1 cellular context compared by ENCODE assay signal in the genomic region with DNA sequence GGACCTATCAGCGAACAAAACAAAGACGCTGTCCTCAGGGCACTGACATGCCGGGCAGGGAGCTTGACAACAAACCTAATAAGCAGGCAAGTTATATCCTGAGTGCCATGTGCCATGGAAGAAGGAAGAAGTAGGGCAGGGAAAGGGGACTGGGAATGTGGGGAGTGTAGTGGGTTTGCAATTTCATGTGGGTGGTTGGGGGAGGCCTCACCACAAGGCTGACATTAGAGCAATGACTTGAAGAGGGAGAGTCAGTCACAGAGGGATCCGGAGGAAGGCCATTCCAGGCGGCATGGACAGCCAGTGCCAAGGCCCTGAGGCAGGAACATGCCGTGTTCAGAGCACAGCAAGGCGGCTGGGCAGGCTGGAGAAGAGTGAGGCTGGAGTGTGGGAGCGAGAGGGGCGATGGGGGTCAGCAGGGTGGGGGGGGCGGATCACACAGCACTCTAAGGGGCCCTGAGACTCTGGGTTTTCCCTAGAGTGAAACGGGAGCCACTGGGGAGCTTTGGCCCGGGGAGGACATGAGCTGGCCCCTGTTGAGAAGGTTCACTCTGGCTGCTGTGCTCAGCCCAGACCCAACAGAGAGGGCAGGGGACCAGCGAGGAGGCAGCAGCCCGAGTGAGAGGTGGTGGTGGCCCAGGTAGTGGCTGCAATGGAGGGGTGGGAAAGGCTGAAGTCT.
TF ChIP-seq lines count a peak whose summit lies in the region.

No MANE protein-coding gene starts in this region.

TF ChIP-seq in HEK293, 187 proteins besides CTCF, POLR2A, EP300 and RAD21:
- TF ChIP-seq SP7 (tag by site-specific recombination; IDR thresholded peaks at IDR 0.05) (no peak), ZBTB48 (tag by site-specific recombination; IDR thresholded peaks at IDR 0.05) (no peak), ZFHX2 (tag by site-specific recombination; conservative IDR thresholded peaks at IDR 0.05) (peak; percentile 81), ZNF623 (tag by site-specific recombination; IDR thresholded peaks at IDR 0.05) (peak; percentile 65), ZNF529 (tag by site-specific recombination; IDR thresholded peaks at IDR 0.05; ENCODE audit: insufficient replicate concordance) (no peak), EGR2 (tag by site-specific recombination; IDR thresholded peaks at IDR 0.05; ENCODE audit: low read depth) (peak; percentile 76), ZNF561 (tag by site-specific recombination; IDR thresholded peaks at IDR 0.05; ENCODE audit: borderline replicate concordance) (no peak)
- TF ChIP-seq, protein P1, sequence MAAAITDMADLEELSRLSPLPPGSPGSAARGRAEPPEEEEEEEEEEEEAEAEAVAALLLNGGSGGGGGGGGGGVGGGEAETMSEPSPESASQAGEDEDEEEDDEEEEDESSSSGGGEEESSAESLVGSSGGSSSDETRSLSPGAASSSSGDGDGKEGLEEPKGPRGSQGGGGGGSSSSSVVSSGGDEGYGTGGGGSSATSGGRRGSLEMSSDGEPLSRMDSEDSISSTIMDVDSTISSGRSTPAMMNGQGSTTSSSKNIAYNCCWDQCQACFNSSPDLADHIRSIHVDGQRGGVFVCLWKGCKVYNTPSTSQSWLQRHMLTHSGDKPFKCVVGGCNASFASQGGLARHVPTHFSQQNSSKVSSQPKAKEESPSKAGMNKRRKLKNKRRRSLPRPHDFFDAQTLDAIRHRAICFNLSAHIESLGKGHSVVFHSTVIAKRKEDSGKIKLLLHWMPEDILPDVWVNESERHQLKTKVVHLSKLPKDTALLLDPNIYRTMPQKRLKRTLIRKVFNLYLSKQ (tag by site-specific recombination; IDR thresholded peaks at IDR 0.05; ENCODE audit: borderline replicate concordance): no peak
